ENCODE assay signal across 18 cellular contexts in genomic region chr9:114790521-114790920, GRCh38. TPM values are rescaled to one million over a fixed set of nuclear protein-coding genes. Genes with fewer than 3 reads are reported as not detected.
DNase-seq lines count a peak whose midpoint lies in the region; ATAC-seq, FAIRE-seq and TF ChIP-seq lines count a peak whose summit lies in the region.
"Had no signal": no experiment of that assay in that cellular context is flagged by ENCODE, and none has a peak within 500 bp of the region (broad histone marks: within the 10 kb centered on the region; RNA-seq: fewer than 3 reads in every experiment).

No MANE protein-coding gene starts in this region.

- H3K79me2 ChIP-seq in HepG2 (ENCODE audit: insufficient read depth, low read length): no peaks in the 10 kb centered on the region

- in situ Hi-C loops in HepG2 (cut with HindIII; ENCODE audit: extremely low pct_ligation_motif_present, low pct_unique_long_range_greater_than_20kb): no loop called here

- FAIRE-seq in HepG2 (lab: Jason Lieb, UNC): no peak
- FAIRE-seq: A204.1 had no signal

- H3K4me3 ChIP-seq in HepG2 (replicated peaks in 1 of 3; ENCODE audit: insufficient read depth in 1 of 3, low read depth in 2 of 3, low read length in 3 of 3) (no peak overlapping the region), right lobe of liver (no peak overlapping the region)
- H3K4me3 ChIP-seq: BLaER1, SJCRH30 had no signal

- ATAC-seq in HepG2 (no peak), right lobe of liver (no peak), GM21717 (IDR thresholded peaks at IDR 0.05; ENCODE audit: unreplicated experiment) (no peak)

- no TSS peak for BruUV-seq in HepG2 (replicated peaks; lab: Mats Ljungman, UMichigan)

- TF ChIP-seq CTCF in HepG2 (CRISPR knock-in tag; IDR thresholded peaks at IDR 0.05): no peak
- no peak for TF ChIP-seq CTCF in right lobe of liver (IDR thresholded peaks at IDR 0.05)

- no peaks in the 10 kb centered on the region for H4K20me1 ChIP-seq in HepG2 (ENCODE audit: insufficient read depth, low read length)
- H4K20me1 ChIP-seq: BLaER1 had no signal

- CTCF ChIA-PET in HepG2 (lab: Yijun Ruan, JAX; ENCODE audit: low intra/inter-chr PET ratio, low total read pairs): no interaction called here

- intact Hi-C loops in HepG2 (cut with micrococcal nuclease; ENCODE audit: unreplicated experiment) (no loop called here), right lobe of liver (cut with DNase I) (no loop called here)

- no peak overlapping the region for H3K9ac ChIP-seq in HepG2 (ENCODE audit: insufficient read depth, low read depth, low read length)
- H3K9ac ChIP-seq: BLaER1 had no signal

- no peaks in the 10 kb centered on the region for H3K36me3 ChIP-seq in HepG2 (replicated peaks in 1 of 2; ENCODE audit: control insufficient read depth in 1 of 2, insufficient read depth in 2 of 2, low read length in 2 of 2)
- no peaks in the 10 kb centered on the region for H3K36me3 ChIP-seq in right lobe of liver
- H3K36me3 ChIP-seq: BLaER1, SJCRH30 had no signal

- no peaks in the 10 kb centered on the region; a peak in 1 of 5 replicates for H3K27me3 ChIP-seq in HepG2 (ENCODE audit: control insufficient read depth in 1 of 2, insufficient read depth in 2 of 2, low read length in 2 of 2)
- no peaks in the 10 kb centered on the region for H3K27me3 ChIP-seq in right lobe of liver
- H3K27me3 ChIP-seq: BLaER1, SJCRH30 had no signal

- H3K27ac ChIP-seq in HepG2 (ENCODE audit: extremely low read length, insufficient read depth, low read length) (no peak overlapping the region), right lobe of liver (no peak overlapping the region)
- H3K27ac ChIP-seq: BLaER1, SJCRH30 had no signal

- no peak for TF ChIP-seq POLR2A in HepG2 (IDR thresholded peaks at IDR 0.05; ENCODE audit: insufficient read depth in 1 of 2, low read depth in 2 of 2, low read length in 2 of 2)
- no peak for TF ChIP-seq POLR2A in right lobe of liver (IDR thresholded peaks at IDR 0.05)

- no peak overlapping the region for H3K4me2 ChIP-seq in HepG2 (ENCODE audit: low read depth, low read length)
- H3K4me2 ChIP-seq: BLaER1 had no signal

- 10% methylated on average over 6 of the region's 6 CpGs for WGBS in HepG2 (ENCODE audit: low lambda C conversion rate)
- WGBS in right lobe of liver (ENCODE audit: insufficient coverage, low coverage, low lambda C conversion rate, missing lambda C conversion rate): 60% methylated on average over 3 of the region's 6 CpGs

- DNase-seq in HepG2 (ENCODE audit: low spot score): peak; percentile 2
- no peak for DNase-seq in right lobe of liver
- peak; percentile 24 for DNase-seq in fibroblast of peridontal ligament (ENCODE audit: extremely low read depth)
- peak; percentile 47 for DNase-seq in myocyte (ENCODE audit: low read depth)
- no peak for DNase-seq in SK-N-DZ (ENCODE audit: low spot score)
- DNase-seq in NCI-H146 (lab: John Stamatoyannopoulos, UW): no peak
- no peak for DNase-seq in UCSD-AML1 (lab: John Stamatoyannopoulos, UW; ENCODE audit: unreplicated experiment)
- DNase-seq: CD8-positive, alpha-beta memory T cell; DMS 273 treated with DMSO at 0.1 percent for 48 hours; H9; Kasumi-1; NCI-H1105 treated with DMSO at 0.1 percent for 48 hours; NCI-H187 treated with DMSO at 0.1 percent for 48 hours; NCI-H69; SJCRH30 had no signal

- no peak overlapping the region for H2AFZ ChIP-seq in HepG2 (ENCODE audit: low read length)

- H3K9me3 ChIP-seq in HepG2 (ENCODE audit: low read length) (no peaks in the 10 kb centered on the region), right lobe of liver (no peaks in the 10 kb centered on the region)
- H3K9me3 ChIP-seq: BLaER1, SJCRH30 had no signal

- TF ChIP-seq RAD21 in HepG2 (CRISPR knock-in tag; IDR thresholded peaks at IDR 0.05): no peak

- H3K4me1 ChIP-seq in HepG2 (ENCODE audit: insufficient read depth, low read length): no peaks in the 10 kb centered on the region
- H3K4me1 ChIP-seq in right lobe of liver: no peaks in the 10 kb centered on the region

- TF ChIP-seq EP300 in HepG2 (IDR thresholded peaks at IDR 0.05; ENCODE audit: low read depth in 2 of 2, low read length in 2 of 2) (no peak), HepG2 (CRISPR knock-in tag; IDR thresholded peaks at IDR 0.05; ENCODE audit: borderline replicate concordance) (no peak)

- POLR2A ChIA-PET in HepG2 (lab: Yijun Ruan, JAX): no interaction called here

TF ChIP-seq in HepG2, 621 proteins besides CTCF, POLR2A, EP300 and RAD21 (continues in another document):
- TF ChIP-seq ZBTB44 (CRISPR knock-in tag; IDR thresholded peaks at IDR 0.05) (no peak), ETS1 (CRISPR knock-in tag; IDR thresholded peaks at IDR 0.05) (no peak), ZNF607 (CRISPR knock-in tag; IDR thresholded peaks at IDR 0.05; ENCODE audit: borderline replicate concordance) (no peak), HBP1 (CRISPR knock-in tag; IDR thresholded peaks at IDR 0.05; ENCODE audit: low read depth) (no peak), MBD4 (IDR thresholded peaks at IDR 0.05; ENCODE audit: borderline replicate concordance, low read length) (no peak), ATF5 (CRISPR knock-in tag; IDR thresholded peaks at IDR 0.05; ENCODE audit: low read depth) (no peak), GATA4 (IDR thresholded peaks at IDR 0.05; ENCODE audit: borderline replicate concordance, low read depth) (no peak), HDAC1 (CRISPR knock-in tag; IDR thresholded peaks at IDR 0.05) (no peak)

RNA-seq across cellular contexts. Expression of gene TNFSF15, which starts 15.3 kb away (rescaled TPM):
- total RNA-seq in HepG2 (2016; rRNA removed; fragmentation: Illumina TruSeq; extraction: Trizol) (0.02 TPM in 1 of 2 replicates, not detected in the other), right lobe of liver (under 1 TPM in 5 of 6 experiments, not detected in 1; 0.04 to 0.35 (median 0.06) TPM), myocyte (0.05 and 0.19 TPM in 2 replicates)
- not detected in 2 replicates for total RNA-seq in HepG2 (2016; cell fraction: cytosol; rRNA removed; fragmentation: Illumina TruSeq; extraction: Trizol; ENCODE audit: low read depth)
- not detected in 2 replicates for total RNA-seq in HepG2 (2016; cell fraction: insoluble cytoplasmic fraction; rRNA removed; fragmentation: Illumina TruSeq; extraction: Trizol)
- 0.03 TPM in 1 of 2 replicates, not detected in the other for total RNA-seq in HepG2 (2016; cell fraction: membrane; rRNA removed; fragmentation: Illumina TruSeq; extraction: Trizol)
- total RNA-seq in HepG2 (2016; cell fraction: nucleus; rRNA removed; fragmentation: Illumina TruSeq; extraction: Trizol): 0.09 TPM in 1 of 2 replicates, not detected in the other
- polyA plus RNA-seq in HepG2 (2011; rRNA removed): 0.03 and 0.12 TPM in 2 replicates
- polyA plus RNA-seq in HepG2 (2011; cell fraction: cytosol; rRNA removed): 0.03 and 0.08 TPM in 2 replicates
- polyA plus RNA-seq in HepG2 (2011; cell fraction: nucleus; rRNA removed): 0.03 and 0.09 TPM in 2 replicates
- polyA plus RNA-seq in HepG2 (2012): 0.04 TPM in 1 of 2 replicates, not detected in the other
- polyA plus RNA-seq in HepG2 (2016; cell fraction: cytosol; fragmentation: Illumina TruSeq; extraction: Trizol; ENCODE audit: low read depth): not detected in 2 replicates
- not detected in 2 replicates for polyA plus RNA-seq in HepG2 (2016; cell fraction: insoluble cytoplasmic fraction; fragmentation: Illumina TruSeq; extraction: Trizol; ENCODE audit: low read depth)
- polyA plus RNA-seq in HepG2 (2016; cell fraction: membrane; fragmentation: Illumina TruSeq; extraction: Trizol; ENCODE audit: low read depth): not detected in 2 replicates
- polyA plus RNA-seq in HepG2 (2016; cell fraction: nucleus; fragmentation: Illumina TruSeq; extraction: Trizol; ENCODE audit: insufficient read depth, low read depth): not detected in 2 replicates
- polyA minus RNA-seq in HepG2 (2011; rRNA and poly(A)+ RNA removed; ENCODE audit: low replicate concordance): 0.12 TPM in 1 of 2 replicates, not detected in the other
- 0.09 TPM in 1 of 2 replicates, not detected in the other for polyA minus RNA-seq in HepG2 (2011; cell fraction: cytosol; rRNA and poly(A)+ RNA removed)
- 0.13 TPM in 1 of 2 replicates, not detected in the other for polyA minus RNA-seq in HepG2 (2011; cell fraction: nucleus; rRNA and poly(A)+ RNA removed)
- 0.52 TPM for polyA plus RNA-seq in myocyte (2012)
- not detected in 2 replicates for polyA plus RNA-seq in SK-N-DZ (2014; cell fraction: cytosol; rRNA removed)
- polyA plus RNA-seq in SK-N-DZ (2014; cell fraction: nucleus; rRNA removed): not detected in 2 replicates
- total RNA-seq: H9 had no signal
- polyA plus RNA-seq: CD8-positive, alpha-beta memory T cell had no signal

Comparison
In these comparisons a context has a peak if more than half of its experiments do, and no peak if none do; other contexts are left out.
1. DNase-seq: peak in HepG2 (single experiment), fibroblast of peridontal ligament (single experiment) and myocyte (single experiment); none in right lobe of liver (0 of 3), SK-N-DZ (single experiment), NCI-H146 (single experiment) and UCSD-AML1 (single experiment).